ENCODE assay signal across 12 cellular contexts in genomic region chr5:41842777-41843176, GRCh38. TPM values are rescaled to one million over a fixed set of nuclear protein-coding genes. Genes with fewer than 3 reads are reported as not detected.
DNase-seq lines count a peak whose midpoint lies in the region; ATAC-seq and TF ChIP-seq lines count a peak whose summit lies in the region.
"Had no signal": no experiment of that assay in that cellular context is flagged by ENCODE, and none has a peak within 500 bp of the region (broad histone marks: within the 10 kb centered on the region; RNA-seq: fewer than 3 reads in every experiment).

No MANE protein-coding gene starts in this region.

- H3K36me3 Mint-ChIP-seq in T-cell (peaks cover 32% of the 10 kb centered on the region), endodermal cell (ENCODE audit: low read depth) (peaks cover 9% of the 10 kb centered on the region)

- H3K4me1 Mint-ChIP-seq in T-cell (peaks cover 1 to 6% (median 4%) of the 10 kb centered on the region in 3 donors), endodermal cell (no peaks in the 10 kb centered on the region)

- no peak for DNase-seq in T-cell
- DNase-seq in HT-29 (ENCODE audit: low spot score) = no peak
- DNase-seq in suprapubic skin (ENCODE audit: low spot score in 2 of 2) = no peak
- DNase-seq in endodermal cell = no peak
- DNase-seq: NK-92 treated with Interleukin-12 subunit alpha and Interleukin-12 subunit beta, amount 100 ng/mL, for 24 hours; T1000 had no signal

- no peak for TF ChIP-seq CTCF in suprapubic skin (IDR thresholded peaks at IDR 0.05)
- no peak for TF ChIP-seq CTCF in endodermal cell (conservative IDR thresholded peaks at IDR 0.05)

- no peak overlapping the region for H3K4me3 ChIP-seq in suprapubic skin
- no peak overlapping the region for H3K4me3 ChIP-seq in endodermal cell (ENCODE audit: low read length)
- H3K4me3 ChIP-seq: right atrium auricular region had no signal

- H3K27ac ChIP-seq in suprapubic skin (no peak overlapping the region), endodermal cell (ENCODE audit: low read depth, low read length) (no peak overlapping the region)
- H3K27ac ChIP-seq: right atrium auricular region had no signal

- H3K9me3 ChIP-seq in suprapubic skin (no peaks in the 10 kb centered on the region), endodermal cell (ENCODE audit: control insufficient read depth, low read length) (no peaks in the 10 kb centered on the region)
- H3K9me3 ChIP-seq: right atrium auricular region had no signal

- H3K27me3 ChIP-seq in suprapubic skin (no peaks in the 10 kb centered on the region), endodermal cell (ENCODE audit: control insufficient read depth, insufficient read depth, low read length, poor library complexity, severe bottlenecking) (no peaks in the 10 kb centered on the region)
- H3K27me3 ChIP-seq: right atrium auricular region had no signal

- H3K27ac Mint-ChIP-seq in T-cell (no peak overlapping the region), endodermal cell (no peak overlapping the region)
- H3K27ac Mint-ChIP-seq: CD14-positive monocyte had no signal

- POLR2A ChIA-PET in T-cell (lab: Charles Lee) = interaction anchor here (0.6 to 0.7 kb wide), 3 partner anchors 13 to 382 kb away, joined by 3 read pairs; no protein-coding TSS in a partner anchor

- no peak for TF ChIP-seq EP300 in suprapubic skin (IDR thresholded peaks at IDR 0.05)

- CTCF ChIA-PET in T-cell (lab: Charles Lee) = interaction anchor here (0.6 to 1.9 kb wide), 10 partner anchors 8 to 1194 kb away, joined by 3 to 18 read pairs (median 4); no protein-coding TSS in a partner anchor

- H3K4me3 Mint-ChIP-seq in T-cell = no peak overlapping the region
- H3K4me3 Mint-ChIP-seq in endodermal cell = no peak overlapping the region
- H3K4me3 Mint-ChIP-seq: CD14-positive monocyte had no signal

- peaks cover 39% of the 10 kb centered on the region for H3K36me3 ChIP-seq in suprapubic skin
- peaks cover 5% of the 10 kb centered on the region for H3K36me3 ChIP-seq in endodermal cell (ENCODE audit: control insufficient read depth, insufficient read depth, low read length)
- H3K36me3 ChIP-seq: right atrium auricular region had no signal

- no peaks in the 10 kb centered on the region for H3K9me3 Mint-ChIP-seq in T-cell
- H3K9me3 Mint-ChIP-seq in endodermal cell = no peaks in the 10 kb centered on the region

- ATAC-seq in GM18517 (IDR thresholded peaks at IDR 0.05; ENCODE audit: unreplicated experiment) = peak; percentile 92
- ATAC-seq in GM19468 (IDR thresholded peaks at IDR 0.05; ENCODE audit: extremely low read depth, unreplicated experiment) = peak; percentile 57
- ATAC-seq in HG02943 (IDR thresholded peaks at IDR 0.05; ENCODE audit: low read depth, unreplicated experiment) = peak; percentile 80
- ATAC-seq in HG03571 (IDR thresholded peaks at IDR 0.05; ENCODE audit: unreplicated experiment) = peak; percentile 89
- no peak for ATAC-seq in T-cell (replicated peaks in 1 of 4)

- H3K9ac ChIP-seq in endodermal cell (ENCODE audit: extremely low read depth, low read length, poor library complexity, severe bottlenecking) = no peak overlapping the region

- no peaks in the 10 kb centered on the region for H3K4me1 ChIP-seq in suprapubic skin
- no peaks in the 10 kb centered on the region for H3K4me1 ChIP-seq in endodermal cell (ENCODE audit: control insufficient read depth, insufficient read depth, low read length)
- H3K4me1 ChIP-seq: right atrium auricular region had no signal

- H3K27me3 Mint-ChIP-seq in T-cell (no peaks in the 10 kb centered on the region), endodermal cell (ENCODE audit: insufficient read depth) (no peaks in the 10 kb centered on the region)

- TF ChIP-seq POLR2A in suprapubic skin (IDR thresholded peaks at IDR 0.05) = no peak

RNA-seq across cellular contexts. Expression of gene OXCT1, which starts 27.4 kb away (rescaled TPM):
- 10 to 100 TPM; 24.7 to 26.5 (median 26.0) TPM for total RNA-seq in T-cell
- 0.16 and 0.56 TPM in 2 replicates for total RNA-seq in HT-29 (2014; rRNA removed; shearing (Covaris generic))
- 10 to 100 TPM; 17.4 to 71.9 (median 24.7) TPM for total RNA-seq in suprapubic skin
- total RNA-seq in endodermal cell = 10 to 100 TPM; 24.5 to 25.1 TPM
- 20.5 TPM for polyA plus RNA-seq in endodermal cell (2013, experiment 1 of 2)
- polyA plus RNA-seq in endodermal cell (2013, experiment 2 of 2) = 20.4 TPM

Comparison
In these comparisons a context has a peak if more than half of its experiments do, and no peak if none do; other contexts are left out.
1. ATAC-seq: peak in GM18517 (single experiment), GM19468 (single experiment), HG02943 (single experiment) and HG03571 (single experiment); none in T-cell (0 of 4).
2. RNA of gene OXCT1, which starts 27.4 kb away (total RNA-seq): 17.4 to 71.9 TPM in suprapubic skin, 24.7 to 26.5 TPM in T-cell and 24.5 to 25.1 TPM in endodermal cell; 0.16 to 0.56 TPM in HT-29; every median in the first group is over 10 times any median in the second.